In genomic region chr22:49051491-49052022, GRCh38 we compare ENCODE assay signal across 10 cellular contexts.
DNase-seq lines count a peak whose midpoint lies in the region; ATAC-seq and TF ChIP-seq lines count a peak whose summit lies in the region.
"Had no signal": no experiment of that assay in that cellular context is flagged by ENCODE, and none has a peak within 500 bp of the region (broad histone marks: within the 10 kb centered on the region; RNA-seq: fewer than 3 reads in every experiment).

No MANE protein-coding gene starts in this region.

- TF ChIP-seq CTCF in gastroesophageal sphincter (IDR thresholded peaks at IDR 0.05) (no peak), sigmoid colon (IDR thresholded peaks at IDR 0.05) (no peak), mesothelial cell of epicardium (IDR thresholded peaks at IDR 0.05; ENCODE audit: unreplicated experiment) (no peak), HFFc6 (IDR thresholded peaks at IDR 0.05) (no peak)

- no peaks in the 10 kb centered on the region for H3K36me3 Mint-ChIP-seq in CD4-positive, alpha-beta memory T cell
- H3K36me3 Mint-ChIP-seq in T-cell (no peaks in the 10 kb centered on the region), mesothelial cell of epicardium (no peaks in the 10 kb centered on the region), HFFc6 (ENCODE audit: low read depth) (0 out of 2 replicates have a peak, but pooled peaks cover 11% of the 10 kb centered on the region)
- H3K36me3 Mint-ChIP-seq: activated naive CD4-positive, alpha-beta T cell treated with anti-CD3 and anti-CD28 coated beads, Interleukin-2, amount 50 U/mL, for 24 hours had no signal

- no peaks in the 10 kb centered on the region for H3K9me3 ChIP-seq in CD4-positive, alpha-beta memory T cell (ENCODE audit: control insufficient read depth in 1 of 2, low read length in 2 of 2)
- H3K9me3 ChIP-seq in gastroesophageal sphincter, result no peaks in the 10 kb centered on the region
- H3K9me3 ChIP-seq in sigmoid colon, result no peaks in the 10 kb centered on the region

- TF ChIP-seq EP300 in gastroesophageal sphincter (IDR thresholded peaks at IDR 0.05) (no peak), sigmoid colon (IDR thresholded peaks at IDR 0.05) (no peak)

- no peaks in the 10 kb centered on the region for H3K4me1 ChIP-seq in CD4-positive, alpha-beta memory T cell (ENCODE audit: insufficient read depth, low read length)
- no peaks in the 10 kb centered on the region for H3K4me1 ChIP-seq in gastroesophageal sphincter
- no peaks in the 10 kb centered on the region for H3K4me1 ChIP-seq in sigmoid colon

- intact Hi-C loops in CD4-positive, alpha-beta memory T cell (cut with micrococcal nuclease), result loop anchor here (10.0 kb wide), 1 partner anchor 1697 kb away; no protein-coding TSS in a partner anchor
- intact Hi-C loops in sigmoid colon (cut with DNase I), result no loop called here

- peaks cover 0 to 13% of the 10 kb centered on the region in 2 donors for H3K27me3 Mint-ChIP-seq in CD4-positive, alpha-beta memory T cell
- H3K27me3 Mint-ChIP-seq in T-cell (peaks cover 0 to under 1% of the 10 kb centered on the region in 2 donors), mesothelial cell of epicardium (ENCODE audit: low read depth) (peaks cover 46% of the 10 kb centered on the region), HFFc6 (ENCODE audit: insufficient read depth) (peaks cover 2% of the 10 kb centered on the region; the same call in 1 of the 2 replicates)
- H3K27me3 Mint-ChIP-seq: activated naive CD4-positive, alpha-beta T cell treated with anti-CD3 and anti-CD28 coated beads, Interleukin-2, amount 50 U/mL, for 24 hours had no signal

- POLR2A ChIA-PET in CD4-positive, alpha-beta memory T cell (lab: Charles Lee; ENCODE audit: partially characterized antibody), result no interaction called here
- POLR2A ChIA-PET in T-cell (lab: Charles Lee), result no interaction called here

- H3K4me3 ChIP-seq in CD4-positive, alpha-beta memory T cell (ENCODE audit: low read length in 2 of 2), result peak overlapping the region in 1 of 2 donors; percentile 41
- H3K4me3 ChIP-seq in gastroesophageal sphincter, result peak overlapping the region; percentile 7 to 43
- H3K4me3 ChIP-seq in sigmoid colon, result peak overlapping the region in 3 of 4 donors; percentile 37 to 42 (median 41)

- no peaks in the 10 kb centered on the region for H3K36me3 ChIP-seq in CD4-positive, alpha-beta memory T cell (ENCODE audit: insufficient read depth, low read length)
- H3K36me3 ChIP-seq in gastroesophageal sphincter (no peaks in the 10 kb centered on the region), sigmoid colon (no peaks in the 10 kb centered on the region)

- CTCF ChIA-PET in CD4-positive, alpha-beta memory T cell (lab: Charles Lee; ENCODE audit: partially characterized antibody), result no interaction called here
- CTCF ChIA-PET in T-cell (lab: Charles Lee), result no interaction called here

- H3K9me3 Mint-ChIP-seq in CD4-positive, alpha-beta memory T cell, result no peaks in the 10 kb centered on the region
- H3K9me3 Mint-ChIP-seq in T-cell, result no peaks in the 10 kb centered on the region
- H3K9me3 Mint-ChIP-seq in mesothelial cell of epicardium, result no peaks in the 10 kb centered on the region
- H3K9me3 Mint-ChIP-seq in HFFc6, result peaks cover 81% of the 10 kb centered on the region
- H3K9me3 Mint-ChIP-seq: activated naive CD4-positive, alpha-beta T cell treated with anti-CD3 and anti-CD28 coated beads, Interleukin-2, amount 50 U/mL, for 24 hours had no signal

- no peak overlapping the region for H3K27ac Mint-ChIP-seq in CD4-positive, alpha-beta memory T cell
- H3K27ac Mint-ChIP-seq in T-cell, result no peak overlapping the region
- no peak overlapping the region for H3K27ac Mint-ChIP-seq in mesothelial cell of epicardium
- no peak overlapping the region for H3K27ac Mint-ChIP-seq in HFFc6
- H3K27ac Mint-ChIP-seq: activated naive CD4-positive, alpha-beta T cell treated with anti-CD3 and anti-CD28 coated beads, Interleukin-2, amount 50 U/mL, for 24 hours had no signal

- no peak for TF ChIP-seq POLR2A in gastroesophageal sphincter (IDR thresholded peaks at IDR 0.05)
- TF ChIP-seq POLR2A in sigmoid colon (IDR thresholded peaks at IDR 0.05), result no peak

- peaks cover 0 to 2% (median 1%) of the 10 kb centered on the region in 4 donors for H3K4me1 Mint-ChIP-seq in CD4-positive, alpha-beta memory T cell
- peaks cover 0 to 17% (median 8%) of the 10 kb centered on the region in 3 donors for H3K4me1 Mint-ChIP-seq in T-cell
- no peaks in the 10 kb centered on the region for H3K4me1 Mint-ChIP-seq in mesothelial cell of epicardium
- no peaks in the 10 kb centered on the region for H3K4me1 Mint-ChIP-seq in HFFc6 (ENCODE audit: low read depth)
- H3K4me1 Mint-ChIP-seq: activated naive CD4-positive, alpha-beta T cell treated with anti-CD3 and anti-CD28 coated beads, Interleukin-2, amount 50 U/mL, for 24 hours had no signal

- peak overlapping the region in 5 of 8 donors; percentile 13 to 92 (median 81) for H3K4me3 Mint-ChIP-seq in CD4-positive, alpha-beta memory T cell
- H3K4me3 Mint-ChIP-seq in T-cell (peak overlapping the region in 2 of 3 donors; percentile 87 to 91), mesothelial cell of epicardium (no peak overlapping the region), HFFc6 (no peak overlapping the region)

- no peak for DNase-seq in CD4-positive, alpha-beta memory T cell
- DNase-seq in T-cell (peak in 1 of 34 experiments; percentile 7), sigmoid colon (no peak), mesothelial cell of epicardium (ENCODE audit: low spot score in 2 of 2, unreplicated experiment in 2 of 2) (no peak), NCI-H128 (lab: John Stamatoyannopoulos, UW; ENCODE audit: unreplicated experiment) (no peak), mucosa of gallbladder (ENCODE audit: low spot score) (no peak), HFFc6 (no peak)
- DNase-seq: occipital lobe had no signal

- H3K27ac ChIP-seq in CD4-positive, alpha-beta memory T cell (ENCODE audit: low read depth, low read length), result no peak overlapping the region
- H3K27ac ChIP-seq in gastroesophageal sphincter, result no peak overlapping the region
- H3K27ac ChIP-seq in sigmoid colon, result no peak overlapping the region

- ATAC-seq in T-cell (replicated peaks in 1 of 4) (peak in 1 of 4 experiments; percentile 9), gastroesophageal sphincter (no peak)

- WGBS in gastroesophageal sphincter (ENCODE audit: low coverage in 1 of 2), 2 donors, result 88 to 94% methylated on average over 4 to 15 of the region's 31 CpGs
- 79 to 81% methylated on average over 31 of the region's 31 CpGs for WGBS in sigmoid colon, 2 donors

- H3K27me3 ChIP-seq in CD4-positive, alpha-beta memory T cell (ENCODE audit: insufficient read depth, low read length), result no peaks in the 10 kb centered on the region
- H3K27me3 ChIP-seq in gastroesophageal sphincter (peaks cover 43% of the 10 kb centered on the region), sigmoid colon (peaks cover 0 to 17% (median 0%) of the 10 kb centered on the region in 3 donors)

Comparison
In these comparisons a context has a peak if more than half of its experiments do, and no peak if none do; other contexts are left out.
1. H3K4me3 Mint-ChIP-seq: peak in CD4-positive, alpha-beta memory T cell (5 of 8) and T-cell (2 of 3); none in mesothelial cell of epicardium (single experiment) and HFFc6 (single experiment).